Comparison of ENCODE assay signal across 8 cellular contexts in genomic region chr9:86303316-86303975, GRCh38. TPM values are rescaled to one million over a fixed set of nuclear protein-coding genes. Genes with fewer than 3 reads are reported as not detected.
A peak's percentile ranks its signal among the peaks of the same experiment; 100 is the strongest.
DNase-seq lines count a peak whose midpoint lies in the region; ATAC-seq and TF ChIP-seq lines count a peak whose summit lies in the region.

No MANE protein-coding gene starts in this region.

- H3K4me3 ChIP-seq in HAP-1 (no peak overlapping the region), cardiac fibroblast (replicated peaks in 1 of 2; ENCODE audit: low read depth in 2 of 2, low read length in 2 of 2) (no peak overlapping the region)

- H3K36me3 ChIP-seq in HAP-1 (replicated peaks) = peaks cover 22% of the 10 kb centered on the region

- TF ChIP-seq CTCF in cardiac fibroblast (IDR thresholded peaks at IDR 0.05; ENCODE audit: low read depth, low read length) (no peak), omental fat pad (IDR thresholded peaks at IDR 0.05) (no peak)

- peak; percentile 39 to 60 for DNase-seq in HAP-1 (ENCODE audit: low spot score in 2 of 2)
- DNase-seq in T-helper 17 cell = no peak
- peak; percentile 24 to 54 for DNase-seq in cardiac fibroblast (ENCODE audit: low read depth in 2 of 2)
- no peak for DNase-seq in omental fat pad (ENCODE audit: low spot score)
- DNase-seq in cortex of kidney (lab: John Stamatoyannopoulos, UW) = no peak
- DNase-seq in HEK293T (ENCODE audit: extremely low spot score) = no peak
- no peak for DNase-seq in DMS153 (lab: John Stamatoyannopoulos, UW)

- H3K4me1 Mint-ChIP-seq in T-helper 17 cell = peaks cover 10% of the 10 kb centered on the region

- in situ Hi-C loops in HAP-1 (cut with MboI; ENCODE audit: low sequenced_read_pairs) = no loop called here

- H3K9me3 ChIP-seq in HAP-1 (no peaks in the 10 kb centered on the region), T-helper 17 cell (ENCODE audit: control insufficient read depth, low read length, poor library complexity, severe bottlenecking) (no peaks in the 10 kb centered on the region)

- peak overlapping the region; percentile 28 for H3K4me3 Mint-ChIP-seq in T-helper 17 cell

- H3K27me3 Mint-ChIP-seq in T-helper 17 cell = no peaks in the 10 kb centered on the region

- peak overlapping the region; percentile 67 for H3K27ac Mint-ChIP-seq in T-helper 17 cell

- POLR2A ChIA-PET in HEK293T (lab: Yijun Ruan, JAX) = no interaction called here

- H3K27me3 ChIP-seq in HAP-1 (ENCODE audit: low read depth) = no peaks in the 10 kb centered on the region

- H3K36me3 Mint-ChIP-seq in T-helper 17 cell (ENCODE audit: low read depth) = peaks cover 15% of the 10 kb centered on the region

- ATAC-seq in T-helper 17 cell (peak; percentile 97), omental fat pad (ENCODE audit: low FRiP score) (peak; percentile 41), HG02885 (IDR thresholded peaks at IDR 0.05; ENCODE audit: poor library complexity, unreplicated experiment) (no peak)

- H3K4me1 ChIP-seq in HAP-1 = peaks cover 13% of the 10 kb centered on the region

- CTCF ChIA-PET in HEK293T (lab: Yijun Ruan, JAX) = no interaction called here

TF ChIP-seq in HEK293T, 16 proteins besides CTCF, POLR2A, EP300 and RAD21:
- no peak for TF ChIP-seq HDGF (IDR thresholded peaks at IDR 0.05; ENCODE audit: borderline replicate concordance)
- TF ChIP-seq ELF4 (IDR thresholded peaks at IDR 0.05) = no peak
- TF ChIP-seq SUZ12 (IDR thresholded peaks at IDR 0.05) = no peak
- no peak for TF ChIP-seq FOXK2 (IDR thresholded peaks at IDR 0.05)
- TF ChIP-seq FOXA1 (IDR thresholded peaks at IDR 0.05) = no peak
- TF ChIP-seq TARDBP (IDR thresholded peaks at IDR 0.05) = no peak
- no peak for TF ChIP-seq ARNT (IDR thresholded peaks at IDR 0.05)
- TF ChIP-seq BHLHE40 (IDR thresholded peaks at IDR 0.05; ENCODE audit: borderline replicate concordance) = no peak
- TF ChIP-seq L3MBTL2 (conservative IDR thresholded peaks at IDR 0.05) = no peak
- no peak for TF ChIP-seq FOXM1 (IDR thresholded peaks at IDR 0.05; ENCODE audit: borderline replicate concordance)
- no peak for TF ChIP-seq LEF1 (IDR thresholded peaks at IDR 0.05; ENCODE audit: borderline replicate concordance)

RNA-seq across cellular contexts. Expression of gene ISCA1, which starts 21.1 kb away (rescaled TPM):
- total RNA-seq in T-helper 17 cell (10 to 100 TPM; 66.9 to 87.2 TPM), omental fat pad (10 to 100 TPM; 50.6 to 67.4 (median 55.6) TPM)

RNA-seq across cellular contexts. Expression of gene C9orf153, which starts 44.0 kb away (rescaled TPM):
- total RNA-seq in T-helper 17 cell (under 1 TPM; 0.21 to 0.92 TPM), omental fat pad (1 to 10 TPM in 2 of 4 donors, under 1 TPM in 2; 0.38 to 2.8 (median 0.83) TPM)

RNA-seq across cellular contexts. Expression of gene TUT7, which starts 50.8 kb away (rescaled TPM):
- 10 to 100 TPM; 55.6 to 60.2 TPM for total RNA-seq in T-helper 17 cell
- 10 to 100 TPM; 50.8 to 61.8 (median 56.7) TPM for total RNA-seq in omental fat pad

Comparison
In these comparisons a context has a peak if more than half of its experiments do, and no peak if none do; other contexts are left out.
1. DNase-seq: peak in HAP-1 (2 of 2) and cardiac fibroblast (2 of 2); none in T-helper 17 cell (0 of 3), omental fat pad (single experiment), cortex of kidney (single experiment), HEK293T (single experiment) and DMS153 (single experiment).